ENCODE assay signal across 12 cellular contexts in genomic region chr1:221801773-221802516, GRCh38.
DNase-seq lines count a peak whose midpoint lies in the region; TF ChIP-seq lines count a peak whose summit lies in the region.
"Had no signal": no experiment of that assay in that cellular context is flagged by ENCODE, and none has a peak within 500 bp of the region (broad histone marks: within the 10 kb centered on the region; RNA-seq: fewer than 3 reads in every experiment).

No MANE protein-coding gene starts in this region.

- H3K9me3 ChIP-seq in sigmoid colon = peaks cover 0 to 3% (median 0%) of the 10 kb centered on the region in 4 donors
- H3K9me3 ChIP-seq in vagina = no peaks in the 10 kb centered on the region

- TF ChIP-seq POLR2A in sigmoid colon (IDR thresholded peaks at IDR 0.05) = no peak
- TF ChIP-seq POLR2A in vagina (IDR thresholded peaks at IDR 0.05) = no peak

- no peak overlapping the region for H3K27ac ChIP-seq in sigmoid colon
- H3K27ac ChIP-seq in vagina = no peak overlapping the region

- TF ChIP-seq EP300 in sigmoid colon (IDR thresholded peaks at IDR 0.05) = no peak

- WGBS in sigmoid colon, 2 donors = 25 to 73% methylated on average over 1 of the region's 1 CpG

- peaks cover 0 to 2% (median 0%) of the 10 kb centered on the region in 3 donors for H3K27me3 ChIP-seq in sigmoid colon
- H3K27me3 ChIP-seq in vagina = no peaks in the 10 kb centered on the region

- no peak for TF ChIP-seq CTCF in sigmoid colon (IDR thresholded peaks at IDR 0.05)
- TF ChIP-seq CTCF in vagina (IDR thresholded peaks at IDR 0.05) = no peak

- H3K4me3 ChIP-seq in sigmoid colon (no peak overlapping the region), vagina (no peak overlapping the region)

- H3K36me3 ChIP-seq in sigmoid colon (no peaks in the 10 kb centered on the region), vagina (no peaks in the 10 kb centered on the region)

- intact Hi-C loops in sigmoid colon (cut with DNase I) (no loop called here), vagina (cut with DNase I) (no loop called here)

- DNase-seq in AG20443 (ENCODE audit: low spot score) (peak; percentile 53), HK-2 (ENCODE audit: unreplicated experiment) (peak; percentile 33), amniotic epithelial cell (ENCODE audit: low read depth) (peak; percentile 85), iris pigment epithelial cell (ENCODE audit: low read depth) (peak; percentile 83), sigmoid colon (no peak), GM19240 (ENCODE audit: insufficient read length, low spot score) (no peak), vagina (ENCODE audit: extremely low spot score in 2 of 2) (no peak)
- no peak for DNase-seq in activated CD8-positive, alpha-beta memory T cell treated with anti-CD3 and anti-CD28 coated beads for 24 hours
- DNase-seq: activated naive CD4-positive, alpha-beta T cell treated with anti-CD3 and anti-CD28 coated beads, Interleukin-2, amount 50 U/mL, for 16 hours; Caco-2; NCI-H1436 treated with DMSO at 0.1 percent for 48 hours; stimulated activated CD4-positive, alpha-beta T cell treated with anti-CD3 and anti-CD28 coated beads, Interleukin-1b, Interleukin-23, amount 100 ng/mL, for 48 hours had no signal

- H3K4me1 ChIP-seq in sigmoid colon = peaks cover 0 to 8% (median 2%) of the 10 kb centered on the region in 4 donors
- H3K4me1 ChIP-seq in vagina = no peaks in the 10 kb centered on the region
- H3K4me1 ChIP-seq: Caco-2 had no signal

Comparison
In these comparisons a context has a peak if more than half of its experiments do, and no peak if none do; other contexts are left out.
1. DNase-seq: peak in AG20443 (single experiment), HK-2 (single experiment), amniotic epithelial cell (single experiment) and iris pigment epithelial cell (single experiment); none in sigmoid colon (single experiment), GM19240 (single experiment), vagina (0 of 2) and activated CD8-positive, alpha-beta memory T cell treated with anti-CD3 and anti-CD28 coated beads for 24 hours (single experiment).